In genomic region chr19:47458672-47459071, GRCh38 we compare ENCODE assay signal across 31 cellular contexts. TPM values are rescaled to one million over a fixed set of nuclear protein-coding genes. Genes with fewer than 3 reads are reported as not detected.
"Had no signal": no experiment of that assay in that cellular context is flagged by ENCODE, and none has a peak within 500 bp of the region (broad histone marks: within the 10 kb centered on the region; RNA-seq: fewer than 3 reads in every experiment).

No MANE protein-coding gene starts in this region.

- H3K36me3 ChIP-seq: esophagus squamous epithelium, gastrocnemius medialis, heart right ventricle, left lung, lower lobe of right lung had no signal

- H3K4me1 ChIP-seq: gastrocnemius medialis, left lung, lower lobe of right lung had no signal

- H3K9me3 ChIP-seq: lower lobe of right lung, mucosa of descending colon had no signal

- H3K4me3 ChIP-seq: coronary artery, esophagus squamous epithelium, gastrocnemius medialis, heart right ventricle, left lung, lower lobe of right lung, mucosa of descending colon had no signal

- H3K27ac ChIP-seq: coronary artery, epithelial cell of prostate, esophagus squamous epithelium, gastrocnemius medialis, heart right ventricle, left lung, lower lobe of right lung had no signal

- ATAC-seq: effector memory CD8-positive, alpha-beta T cell; esophagus mucosa; gastrocnemius medialis; heart right ventricle; left cardiac atrium; left lung; left ventricle myocardium superior; lower lobe of right lung; mucosa of descending colon had no signal

- DNase-seq: dermis blood vessel endothelial cell; effector CD8-positive, alpha-beta T cell; effector memory CD8-positive, alpha-beta T cell; endodermal cell; erythroblast; esophagus squamous epithelium; foreskin fibroblast; foreskin melanocyte; gastrocnemius medialis; glutamatergic neuron; heart right ventricle; hippocampal formation; left cardiac atrium; left lung; left ventricle myocardium superior; lower lobe of right lung; mesenchymal stem cell; mucosa of descending colon; naive B cell had no signal

- FAIRE-seq: colon, endometrium, islet of Langerhans, keratinocyte had no signal

RNA-seq across cellular contexts. Expression of gene SLC8A2, which starts 13.0 kb away (rescaled TPM):
- total RNA-seq: gastrocnemius medialis, glomerular endothelial cell, kidney epithelial cell, left ventricle myocardium superior, lung microvascular endothelial cell, mesenteric fat pad, myocyte had no signal

RNA-seq across cellular contexts. Expression of gene MEIS3, which starts 39.3 kb away (rescaled TPM):
- total RNA-seq: dermis blood vessel endothelial cell had no signal
